20 cellular contexts compared by ENCODE assay signal in the genomic region with DNA sequence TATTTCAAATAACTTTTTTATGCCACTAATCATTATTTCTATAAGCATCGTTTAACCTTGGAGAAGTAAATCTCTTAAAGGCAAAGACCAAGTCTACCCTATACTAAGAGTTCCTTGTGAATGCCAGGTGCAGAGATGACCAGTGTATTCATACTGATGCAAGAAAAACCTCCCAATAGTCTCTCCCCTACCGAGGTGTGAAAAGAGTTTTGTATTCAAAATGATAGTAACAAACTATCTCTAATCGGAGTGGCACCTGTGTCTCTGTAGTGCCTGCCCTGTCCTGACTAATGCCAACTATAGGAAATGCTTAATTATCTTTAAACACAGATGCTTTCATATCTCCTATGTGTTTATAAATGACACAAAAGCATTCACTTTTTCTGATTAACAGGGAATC.
DNase-seq lines count a peak whose midpoint lies in the region; ATAC-seq and TF ChIP-seq lines count a peak whose summit lies in the region.
"Had no signal": no experiment of that assay in that cellular context is flagged by ENCODE, and none has a peak within 500 bp of the region (broad histone marks: within the 10 kb centered on the region; RNA-seq: fewer than 3 reads in every experiment).

No MANE protein-coding gene starts in this region.

- ATAC-seq in GM18867 (IDR thresholded peaks at IDR 0.05; ENCODE audit: unreplicated experiment) (peak; percentile 67), HG02610 (IDR thresholded peaks at IDR 0.05; ENCODE audit: unreplicated experiment) (peak; percentile 43), HG03469 (IDR thresholded peaks at IDR 0.05; ENCODE audit: unreplicated experiment) (no peak)
- ATAC-seq: A549; CD8-positive, alpha-beta T cell; GM12878 had no signal

- H3K4me3 ChIP-seq in GM12865 (ENCODE audit: low read depth, low read length) (no peak overlapping the region), colonic mucosa (no peak overlapping the region), ascending aorta (no peak overlapping the region)
- H3K4me3 ChIP-seq: A549; BLaER1 treated with 17β-estradiol and CSF1 and Interleukin-3, amounts not matched to agents 10 nM and 100 nM; GM12878 had no signal

- H3K4me1 ChIP-seq in colonic mucosa = no peaks in the 10 kb centered on the region
- no peaks in the 10 kb centered on the region for H3K4me1 ChIP-seq in ascending aorta
- H3K4me1 ChIP-seq: A549; BLaER1 treated with 17β-estradiol and CSF1 and Interleukin-3, amounts not matched to agents 10 nM and 100 nM; Caco-2 had no signal

- H3K9me3 ChIP-seq in colonic mucosa (no peaks in the 10 kb centered on the region), ascending aorta (no peaks in the 10 kb centered on the region)
- H3K9me3 ChIP-seq: BLaER1 treated with 17β-estradiol and CSF1 and Interleukin-3, amounts not matched to agents 10 nM and 100 nM; Caco-2 had no signal

- no peak overlapping the region for H3K27ac ChIP-seq in colonic mucosa
- no peak overlapping the region for H3K27ac ChIP-seq in ascending aorta
- H3K27ac ChIP-seq: 22Rv1; A549; BLaER1 treated with 17β-estradiol and CSF1 and Interleukin-3, amounts not matched to agents 10 nM and 100 nM; C4-2B had no signal

- intact Hi-C loops in colonic mucosa (cut with DNase I) (no loop called here), ascending aorta (cut with DNase I) (no loop called here)

- no peak for TF ChIP-seq CTCF in GM12865 (IDR thresholded peaks at IDR 0.05; ENCODE audit: insufficient read depth, low read depth, low read length, missing control alignments)
- no peak for TF ChIP-seq CTCF in colonic mucosa (IDR thresholded peaks at IDR 0.05)
- TF ChIP-seq CTCF in ascending aorta (IDR thresholded peaks at IDR 0.05) = no peak

- no peaks in the 10 kb centered on the region for H3K36me3 ChIP-seq in colonic mucosa
- no peaks in the 10 kb centered on the region for H3K36me3 ChIP-seq in ascending aorta
- H3K36me3 ChIP-seq: BLaER1 treated with 17β-estradiol and CSF1 and Interleukin-3, amounts not matched to agents 10 nM and 100 nM had no signal

- DNase-seq in GM12865 (ENCODE audit: low read depth) = peak; percentile 29
- peak; percentile 3 for DNase-seq in dedifferentiated amniotic fluid mesenchymal stem cell (ENCODE audit: extremely low spot score)
- no peak for DNase-seq in colonic mucosa
- DNase-seq in pons (ENCODE audit: low spot score) = no peak
- DNase-seq in ascending aorta (ENCODE audit: low spot score in 2 of 2) = no peak
- DNase-seq: AML-193; Caco-2; Calu3; CD4-positive, alpha-beta T cell; CD8-positive, alpha-beta T cell; DMS79 treated with DMSO at 0.1 percent for 48 hours; GF-D8 had no signal

- H3K27me3 ChIP-seq in colonic mucosa (no peaks in the 10 kb centered on the region), ascending aorta (no peaks in the 10 kb centered on the region)
- H3K27me3 ChIP-seq: BLaER1 treated with 17β-estradiol and CSF1 and Interleukin-3, amounts not matched to agents 10 nM and 100 nM had no signal

- H3K9ac ChIP-seq in colonic mucosa (ENCODE audit: low read depth in 2 of 2, low read length in 2 of 2) = no peak overlapping the region
- H3K9ac ChIP-seq: BLaER1 treated with 17β-estradiol and CSF1 and Interleukin-3, amounts not matched to agents 10 nM and 100 nM had no signal

Comparison
In these comparisons a context has a peak if more than half of its experiments do, and no peak if none do; other contexts are left out.
1. DNase-seq: peak in GM12865 (single experiment) and dedifferentiated amniotic fluid mesenchymal stem cell (single experiment); none in colonic mucosa (single experiment), pons (single experiment) and ascending aorta (0 of 2).